In the genomic region with DNA sequence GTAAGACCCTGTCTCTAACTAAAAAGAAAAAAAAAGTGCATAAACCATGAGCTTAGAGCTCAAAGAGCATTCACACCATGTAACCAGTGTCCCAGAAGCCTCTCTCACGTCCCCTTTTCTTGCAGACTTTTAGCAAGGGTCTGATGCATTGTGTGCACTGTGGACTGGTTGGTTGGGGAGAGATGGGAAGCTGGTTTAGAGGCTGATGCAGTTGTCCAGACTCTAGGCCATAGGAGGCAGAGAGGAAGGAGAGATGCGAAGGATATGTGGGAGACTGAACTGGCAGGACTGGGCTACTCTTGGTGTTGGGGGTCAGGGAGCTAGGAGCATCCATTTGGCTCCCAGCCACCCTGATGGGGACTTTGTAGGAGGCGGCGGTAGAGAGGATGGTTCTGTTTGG, we compare ENCODE assay signal across 20 cellular contexts. TPM values are rescaled to one million over a fixed set of nuclear protein-coding genes. Genes with fewer than 3 reads are reported as not detected.
DNase-seq lines count a peak whose midpoint lies in the region; ATAC-seq, FAIRE-seq and TF ChIP-seq lines count a peak whose summit lies in the region.
"Had no signal": no experiment of that assay in that cellular context is flagged by ENCODE, and none has a peak within 500 bp of the region (broad histone marks: within the 10 kb centered on the region; RNA-seq: fewer than 3 reads in every experiment).

No MANE protein-coding gene starts in this region.

- no peak for TF ChIP-seq RAD21 in HepG2 (CRISPR knock-in tag; IDR thresholded peaks at IDR 0.05)

- TF ChIP-seq EP300 in HepG2 (IDR thresholded peaks at IDR 0.05; ENCODE audit: low read depth in 2 of 2, low read length in 2 of 2) (no peak), HepG2 (CRISPR knock-in tag; IDR thresholded peaks at IDR 0.05; ENCODE audit: borderline replicate concordance) (no peak)

- H3K4me2 ChIP-seq in HepG2 (ENCODE audit: low read depth, low read length): peak overlapping the region; percentile 81
- H3K4me2 ChIP-seq: BLaER1 treated with 17β-estradiol and CSF1 and Interleukin-3, amounts not matched to agents 10 nM and 100 nM had no signal

- H3K36me3 Mint-ChIP-seq in WTC11 (no peaks in the 10 kb centered on the region), nephron progenitor cell (ENCODE audit: low read depth) (peaks cover 5% of the 10 kb centered on the region)

- in situ Hi-C loops in HepG2 (cut with HindIII; ENCODE audit: extremely low pct_ligation_motif_present, low pct_unique_long_range_greater_than_20kb): no loop called here

- H3K27ac Mint-ChIP-seq in WTC11 (no peak overlapping the region; the same call in 1 of the 2 replicates), nephron progenitor cell (peak overlapping the region; percentile 84)
- H3K27ac Mint-ChIP-seq: HFFc6 had no signal

- no peaks in the 10 kb centered on the region for H4K20me1 ChIP-seq in HepG2 (ENCODE audit: insufficient read depth, low read length)
- H4K20me1 ChIP-seq: BLaER1 treated with 17β-estradiol and CSF1 and Interleukin-3, amounts not matched to agents 10 nM and 100 nM had no signal

- peak; percentile 28 for FAIRE-seq in HepG2 (lab: Jason Lieb, UNC)
- FAIRE-seq: G401.6, GM12891, HTR-8/SVneo had no signal

- no peak overlapping the region for H3K9ac ChIP-seq in HepG2 (ENCODE audit: insufficient read depth, low read depth, low read length)
- no peak overlapping the region for H3K9ac ChIP-seq in colonic mucosa (ENCODE audit: low read depth in 2 of 2, low read length in 2 of 2)
- H3K9ac ChIP-seq: BLaER1 treated with 17β-estradiol and CSF1 and Interleukin-3, amounts not matched to agents 10 nM and 100 nM had no signal

- no peaks in the 10 kb centered on the region for H3K9me3 Mint-ChIP-seq in WTC11
- no peaks in the 10 kb centered on the region for H3K9me3 Mint-ChIP-seq in nephron progenitor cell
- H3K9me3 Mint-ChIP-seq: HFFc6 had no signal

- peak overlapping the region in 2 of 3 experiments; percentile 62 to 64; a peak in 3 of 6 replicates for H3K4me3 ChIP-seq in HepG2 (replicated peaks in 1 of 3; ENCODE audit: insufficient read depth in 1 of 3, low read depth in 2 of 3, low read length in 3 of 3)
- H3K4me3 ChIP-seq in right lobe of liver: no peak overlapping the region
- no peak overlapping the region for H3K4me3 ChIP-seq in colonic mucosa
- H3K4me3 ChIP-seq: BLaER1 treated with 17β-estradiol and CSF1 and Interleukin-3, amounts not matched to agents 10 nM and 100 nM; HAP-1 had no signal

- peaks cover 52% of the 10 kb centered on the region for H3K4me1 ChIP-seq in HepG2 (ENCODE audit: insufficient read depth, low read length)
- no peaks in the 10 kb centered on the region for H3K4me1 ChIP-seq in right lobe of liver
- no peaks in the 10 kb centered on the region for H3K4me1 ChIP-seq in colonic mucosa
- H3K4me1 ChIP-seq: HAP-1 had no signal

- TF ChIP-seq POLR2A in HepG2 (IDR thresholded peaks at IDR 0.05; ENCODE audit: insufficient read depth in 1 of 2, low read depth in 2 of 2, low read length in 2 of 2): no peak
- TF ChIP-seq POLR2A in right lobe of liver (IDR thresholded peaks at IDR 0.05): no peak

- POLR2A ChIA-PET in HepG2 (lab: Yijun Ruan, JAX): interaction anchor here (0.8 to 2.9 kb wide), 8 partner anchors 11 to 116 kb away, joined by 3 to 25 read pairs (median 7); partner anchors contain the start of gene YWHAG
- POLR2A ChIA-PET in WTC11 (lab: Charles Lee): interaction anchor here (1.3 to 1.5 kb wide), 2 partner anchors 12 to 56 kb away, joined by 3 to 4 read pairs; no protein-coding TSS in a partner anchor

- H3K4me1 Mint-ChIP-seq in WTC11 (peaks cover 23% of the 10 kb centered on the region), nephron progenitor cell (peaks cover 33% of the 10 kb centered on the region)
- H3K4me1 Mint-ChIP-seq: CD4-positive, CD25-positive, alpha-beta regulatory T cell had no signal

- DNase-seq in HepG2 (ENCODE audit: low spot score) (no peak), right lobe of liver (no peak), WTC11 (ENCODE audit: low spot score) (no peak), nephron progenitor cell (no peak), colonic mucosa (no peak), A172 (ENCODE audit: low spot score) (no peak), NCI-H526 treated with DMSO at 0.1 percent for 48 hours (lab: John Stamatoyannopoulos, UW) (no peak), occipital lobe (lab: John Stamatoyannopoulos, UW) (no peak)
- DNase-seq: 8988T; ACHN; CD4-positive, CD25-positive, alpha-beta regulatory T cell; DMS79 treated with DMSO at 0.1 percent for 48 hours; EL; GOT3; HFFc6 had no signal

- no peak overlapping the region for H2AFZ ChIP-seq in HepG2 (ENCODE audit: low read length)

- H3K36me3 ChIP-seq in HepG2 (replicated peaks in 1 of 2; ENCODE audit: control insufficient read depth in 1 of 2, insufficient read depth in 2 of 2, low read length in 2 of 2): no peaks in the 10 kb centered on the region
- no peaks in the 10 kb centered on the region for H3K36me3 ChIP-seq in right lobe of liver
- H3K36me3 ChIP-seq in colonic mucosa: no peaks in the 10 kb centered on the region
- H3K36me3 ChIP-seq: BLaER1 treated with 17β-estradiol and CSF1 and Interleukin-3, amounts not matched to agents 10 nM and 100 nM; HAP-1 had no signal

- CTCF ChIA-PET in HepG2 (lab: Yijun Ruan, JAX; ENCODE audit: low intra/inter-chr PET ratio, low total read pairs): no interaction called here
- CTCF ChIA-PET in WTC11 (lab: Charles Lee): interaction anchor here (0.5 to 1.9 kb wide), 2 partner anchors 16 to 123 kb away, joined by 4 to 5 read pairs; no protein-coding TSS in a partner anchor

- H3K27me3 Mint-ChIP-seq in WTC11 (ENCODE audit: low read depth): no peaks in the 10 kb centered on the region
- H3K27me3 Mint-ChIP-seq in nephron progenitor cell (ENCODE audit: low read depth, poor library complexity): peaks cover 4% of the 10 kb centered on the region

- TF ChIP-seq CTCF in HepG2 (CRISPR knock-in tag; IDR thresholded peaks at IDR 0.05): no peak
- no peak for TF ChIP-seq CTCF in right lobe of liver (IDR thresholded peaks at IDR 0.05)
- TF ChIP-seq CTCF in WTC11 (IDR thresholded peaks at IDR 0.05): no peak
- no peak for TF ChIP-seq CTCF in nephron progenitor cell (IDR thresholded peaks at IDR 0.05)
- no peak for TF ChIP-seq CTCF in colonic mucosa (IDR thresholded peaks at IDR 0.05)

- H3K27me3 ChIP-seq in HepG2 (ENCODE audit: control insufficient read depth in 1 of 2, insufficient read depth in 2 of 2, low read length in 2 of 2) (no peaks in the 10 kb centered on the region), right lobe of liver (no peaks in the 10 kb centered on the region), colonic mucosa (no peaks in the 10 kb centered on the region)
- H3K27me3 ChIP-seq: BLaER1 treated with 17β-estradiol and CSF1 and Interleukin-3, amounts not matched to agents 10 nM and 100 nM had no signal

- intact Hi-C loops in HepG2 (cut with micrococcal nuclease; ENCODE audit: unreplicated experiment): no loop called here
- intact Hi-C loops in right lobe of liver (cut with DNase I): no loop called here
- intact Hi-C loops in colonic mucosa (cut with DNase I): no loop called here

- WGBS in HepG2 (ENCODE audit: low lambda C conversion rate): 15% methylated on average over 4 of the region's 4 CpGs
- 69% methylated on average over 3 of the region's 4 CpGs for WGBS in right lobe of liver (ENCODE audit: insufficient coverage, low coverage, low lambda C conversion rate, missing lambda C conversion rate)

- peak; percentile 44 for ATAC-seq in HepG2
- ATAC-seq in right lobe of liver: no peak
- no peak for ATAC-seq in WTC11

- H3K4me3 Mint-ChIP-seq in WTC11 (peak overlapping the region; percentile 21; the same call in 1 of the 2 replicates), nephron progenitor cell (peak overlapping the region; percentile 87)
- H3K4me3 Mint-ChIP-seq: CD4-positive, CD25-positive, alpha-beta regulatory T cell; HFFc6 had no signal

- H3K79me2 ChIP-seq in HepG2 (ENCODE audit: insufficient read depth, low read length): peaks cover 6% of the 10 kb centered on the region

- no TSS peak for BruUV-seq in HepG2 (replicated peaks; lab: Mats Ljungman, UMichigan)

- H3K27ac ChIP-seq in HepG2 (ENCODE audit: extremely low read length, insufficient read depth, low read length) (peak overlapping the region; percentile 66), right lobe of liver (no peak overlapping the region), colonic mucosa (no peak overlapping the region)
- H3K27ac ChIP-seq: BLaER1 treated with 17β-estradiol and CSF1 and Interleukin-3, amounts not matched to agents 10 nM and 100 nM had no signal

- H3K9me3 ChIP-seq in HepG2 (ENCODE audit: low read length) (no peaks in the 10 kb centered on the region), right lobe of liver (no peaks in the 10 kb centered on the region), colonic mucosa (no peaks in the 10 kb centered on the region)
- H3K9me3 ChIP-seq: BLaER1 treated with 17β-estradiol and CSF1 and Interleukin-3, amounts not matched to agents 10 nM and 100 nM; HAP-1 had no signal

RNA-seq across cellular contexts. Expression of gene SSC4D, which starts 1.8 kb away (rescaled TPM):
- total RNA-seq in HepG2 (2016; rRNA removed; fragmentation: Illumina TruSeq; extraction: Trizol) (32.3 and 63.8 TPM in 2 replicates), right lobe of liver (1 to 10 TPM; 1.2 to 2.6 (median 1.2) TPM), WTC11 (2021) (18.1 to 27.9 TPM (median 24.4 TPM) in 3 replicates), colonic mucosa (under 1 TPM; 0.42 to 0.45 TPM), occipital lobe (0.94 TPM)
- 7.6 and 8.8 TPM in 2 replicates for total RNA-seq in HepG2 (2016; cell fraction: cytosol; rRNA removed; fragmentation: Illumina TruSeq; extraction: Trizol; ENCODE audit: low read depth)
- 34.6 and 61.6 TPM in 2 replicates for total RNA-seq in HepG2 (2016; cell fraction: insoluble cytoplasmic fraction; rRNA removed; fragmentation: Illumina TruSeq; extraction: Trizol)
- 25.9 and 27.1 TPM in 2 replicates for total RNA-seq in HepG2 (2016; cell fraction: membrane; rRNA removed; fragmentation: Illumina TruSeq; extraction: Trizol)
- 48.0 and 57.4 TPM in 2 replicates for total RNA-seq in HepG2 (2016; cell fraction: nucleus; rRNA removed; fragmentation: Illumina TruSeq; extraction: Trizol)
- polyA plus RNA-seq in HepG2 (2011; rRNA removed): 33.3 and 48.2 TPM in 2 replicates
- 37.9 and 40.0 TPM in 2 replicates for polyA plus RNA-seq in HepG2 (2011; cell fraction: cytosol; rRNA removed)
- 48.0 and 53.5 TPM in 2 replicates for polyA plus RNA-seq in HepG2 (2011; cell fraction: nucleus; rRNA removed)
- polyA plus RNA-seq in HepG2 (2012): 16.6 and 28.9 TPM in 2 replicates
- 6.9 and 7.7 TPM in 2 replicates for polyA plus RNA-seq in HepG2 (2016; cell fraction: cytosol; fragmentation: Illumina TruSeq; extraction: Trizol; ENCODE audit: low read depth)
- 34.3 and 36.7 TPM in 2 replicates for polyA plus RNA-seq in HepG2 (2016; cell fraction: insoluble cytoplasmic fraction; fragmentation: Illumina TruSeq; extraction: Trizol; ENCODE audit: low read depth)
- 21.4 and 22.0 TPM in 2 replicates for polyA plus RNA-seq in HepG2 (2016; cell fraction: membrane; fragmentation: Illumina TruSeq; extraction: Trizol; ENCODE audit: low read depth)
- polyA plus RNA-seq in HepG2 (2016; cell fraction: nucleus; fragmentation: Illumina TruSeq; extraction: Trizol; ENCODE audit: insufficient read depth, low read depth): 116 and 122 TPM in 2 replicates
- 2.6 and 50.7 TPM in 2 replicates for polyA minus RNA-seq in HepG2 (2011; rRNA and poly(A)+ RNA removed; ENCODE audit: low replicate concordance)
- polyA minus RNA-seq in HepG2 (2011; cell fraction: cytosol; rRNA and poly(A)+ RNA removed): 11.6 and 15.7 TPM in 2 replicates
- polyA minus RNA-seq in HepG2 (2011; cell fraction: nucleus; rRNA and poly(A)+ RNA removed): 7.5 and 10.8 TPM in 2 replicates
- 0.76 and 2.4 TPM in 2 replicates for total RNA-seq in A172 (2014; rRNA removed; shearing (Covaris generic))
- total RNA-seq: CD4-positive, CD25-positive, alpha-beta regulatory T cell had no signal

RNA-seq across cellular contexts. Expression of gene ZP3, which starts 17.0 kb away (rescaled TPM):
- total RNA-seq in HepG2 (2016; rRNA removed; fragmentation: Illumina TruSeq; extraction: Trizol) (not detected in 2 replicates), right lobe of liver (1 to 10 TPM in 1 of 6 experiments, under 1 TPM in 4, not detected in 1; 0.27 to 2.8 (median 0.62) TPM), WTC11 (2021) (1.8 to 9.3 TPM (median 3.3 TPM) in 3 replicates), colonic mucosa (10 to 100 TPM in 1 of 2 donors, 1 to 10 TPM in 1; 4.8 to 13.9 TPM), occipital lobe (1.4 TPM)
- 1.5 TPM in 1 of 2 replicates, not detected in the other for total RNA-seq in HepG2 (2016; cell fraction: cytosol; rRNA removed; fragmentation: Illumina TruSeq; extraction: Trizol; ENCODE audit: low read depth)
- total RNA-seq in HepG2 (2016; cell fraction: insoluble cytoplasmic fraction; rRNA removed; fragmentation: Illumina TruSeq; extraction: Trizol): 1.2 TPM in 1 of 2 replicates, not detected in the other
- 2.2 TPM in 1 of 2 replicates, not detected in the other for total RNA-seq in HepG2 (2016; cell fraction: membrane; rRNA removed; fragmentation: Illumina TruSeq; extraction: Trizol)
- not detected in 2 replicates for total RNA-seq in HepG2 (2016; cell fraction: nucleus; rRNA removed; fragmentation: Illumina TruSeq; extraction: Trizol)
- polyA plus RNA-seq in HepG2 (2011; rRNA removed): not detected in 2 replicates
- polyA plus RNA-seq in HepG2 (2011; cell fraction: cytosol; rRNA removed): not detected in 2 replicates
- not detected in 2 replicates for polyA plus RNA-seq in HepG2 (2011; cell fraction: nucleus; rRNA removed)
- polyA plus RNA-seq in HepG2 (2012): not detected in 2 replicates
- polyA plus RNA-seq in HepG2 (2016; cell fraction: cytosol; fragmentation: Illumina TruSeq; extraction: Trizol; ENCODE audit: low read depth): not detected in 2 replicates
- polyA plus RNA-seq in HepG2 (2016; cell fraction: insoluble cytoplasmic fraction; fragmentation: Illumina TruSeq; extraction: Trizol; ENCODE audit: low read depth): not detected in 2 replicates
- polyA plus RNA-seq in HepG2 (2016; cell fraction: membrane; fragmentation: Illumina TruSeq; extraction: Trizol; ENCODE audit: low read depth): not detected in 2 replicates
- polyA plus RNA-seq in HepG2 (2016; cell fraction: nucleus; fragmentation: Illumina TruSeq; extraction: Trizol; ENCODE audit: insufficient read depth, low read depth): not detected in 2 replicates
- polyA minus RNA-seq in HepG2 (2011; rRNA and poly(A)+ RNA removed; ENCODE audit: low replicate concordance): 0.80 and 89.9 TPM in 2 replicates
- polyA minus RNA-seq in HepG2 (2011; cell fraction: cytosol; rRNA and poly(A)+ RNA removed): not detected in 2 replicates
- polyA minus RNA-seq in HepG2 (2011; cell fraction: nucleus; rRNA and poly(A)+ RNA removed): not detected in 2 replicates
- 3.9 and 12.1 TPM in 2 replicates for total RNA-seq in A172 (2014; rRNA removed; shearing (Covaris generic))

RNA-seq across cellular contexts. Expression of gene YWHAG, which starts 48.9 kb away (rescaled TPM):
- total RNA-seq in HepG2 (2016; rRNA removed; fragmentation: Illumina TruSeq; extraction: Trizol) (67.5 and 93.7 TPM in 2 replicates), right lobe of liver (10 to 100 TPM; 43.5 to 69.1 (median 58.4) TPM), WTC11 (2021) (192 to 201 TPM (median 200 TPM) in 3 replicates), colonic mucosa (100 to 1,000 TPM; 104 to 121 TPM), occipital lobe (387 TPM)
- 7.9 and 9.3 TPM in 2 replicates for total RNA-seq in HepG2 (2016; cell fraction: cytosol; rRNA removed; fragmentation: Illumina TruSeq; extraction: Trizol; ENCODE audit: low read depth)
- total RNA-seq in HepG2 (2016; cell fraction: insoluble cytoplasmic fraction; rRNA removed; fragmentation: Illumina TruSeq; extraction: Trizol): 72.6 and 87.9 TPM in 2 replicates
- 43.2 and 47.4 TPM in 2 replicates for total RNA-seq in HepG2 (2016; cell fraction: membrane; rRNA removed; fragmentation: Illumina TruSeq; extraction: Trizol)
- total RNA-seq in HepG2 (2016; cell fraction: nucleus; rRNA removed; fragmentation: Illumina TruSeq; extraction: Trizol): 40.4 and 44.1 TPM in 2 replicates
- 36.7 and 36.9 TPM in 2 replicates for polyA plus RNA-seq in HepG2 (2011; rRNA removed)
- polyA plus RNA-seq in HepG2 (2011; cell fraction: cytosol; rRNA removed): 18.0 and 24.8 TPM in 2 replicates
- 23.3 and 26.1 TPM in 2 replicates for polyA plus RNA-seq in HepG2 (2011; cell fraction: nucleus; rRNA removed)
- polyA plus RNA-seq in HepG2 (2012): 82.2 and 83.9 TPM in 2 replicates
- 5.9 and 6.1 TPM in 2 replicates for polyA plus RNA-seq in HepG2 (2016; cell fraction: cytosol; fragmentation: Illumina TruSeq; extraction: Trizol; ENCODE audit: low read depth)
- polyA plus RNA-seq in HepG2 (2016; cell fraction: insoluble cytoplasmic fraction; fragmentation: Illumina TruSeq; extraction: Trizol; ENCODE audit: low read depth): 125 and 130 TPM in 2 replicates
- 21.8 and 25.4 TPM in 2 replicates for polyA plus RNA-seq in HepG2 (2016; cell fraction: membrane; fragmentation: Illumina TruSeq; extraction: Trizol; ENCODE audit: low read depth)
- polyA plus RNA-seq in HepG2 (2016; cell fraction: nucleus; fragmentation: Illumina TruSeq; extraction: Trizol; ENCODE audit: insufficient read depth, low read depth): 69.2 and 70.0 TPM in 2 replicates
- polyA minus RNA-seq in HepG2 (2011; rRNA and poly(A)+ RNA removed; ENCODE audit: low replicate concordance): 56.5 and 77.8 TPM in 2 replicates
- 55.6 and 57.6 TPM in 2 replicates for polyA minus RNA-seq in HepG2 (2011; cell fraction: cytosol; rRNA and poly(A)+ RNA removed)
- 27.9 and 31.8 TPM in 2 replicates for polyA minus RNA-seq in HepG2 (2011; cell fraction: nucleus; rRNA and poly(A)+ RNA removed)
- total RNA-seq in A172 (2014; rRNA removed; shearing (Covaris generic)): 149 and 151 TPM in 2 replicates

RNA-seq across cellular contexts. Expression of gene DTX2, which starts 53.8 kb away (rescaled TPM):
- total RNA-seq in HepG2 (2016; rRNA removed; fragmentation: Illumina TruSeq; extraction: Trizol): 5.2 and 5.5 TPM in 2 replicates
- 2.2 and 3.3 TPM in 2 replicates for total RNA-seq in HepG2 (2016; cell fraction: cytosol; rRNA removed; fragmentation: Illumina TruSeq; extraction: Trizol; ENCODE audit: low read depth)
- 4.7 and 6.9 TPM in 2 replicates for total RNA-seq in HepG2 (2016; cell fraction: insoluble cytoplasmic fraction; rRNA removed; fragmentation: Illumina TruSeq; extraction: Trizol)
- 4.2 and 4.5 TPM in 2 replicates for total RNA-seq in HepG2 (2016; cell fraction: membrane; rRNA removed; fragmentation: Illumina TruSeq; extraction: Trizol)
- 7.1 and 7.5 TPM in 2 replicates for total RNA-seq in HepG2 (2016; cell fraction: nucleus; rRNA removed; fragmentation: Illumina TruSeq; extraction: Trizol)
- polyA plus RNA-seq in HepG2 (2011; rRNA removed): 6.2 and 7.0 TPM in 2 replicates
- polyA plus RNA-seq in HepG2 (2011; cell fraction: cytosol; rRNA removed): 2.7 and 4.1 TPM in 2 replicates
- 18.5 and 23.3 TPM in 2 replicates for polyA plus RNA-seq in HepG2 (2011; cell fraction: nucleus; rRNA removed)
- 5.0 and 6.3 TPM in 2 replicates for polyA plus RNA-seq in HepG2 (2012)
- 1.3 and 1.5 TPM in 2 replicates for polyA plus RNA-seq in HepG2 (2016; cell fraction: cytosol; fragmentation: Illumina TruSeq; extraction: Trizol; ENCODE audit: low read depth)
- polyA plus RNA-seq in HepG2 (2016; cell fraction: insoluble cytoplasmic fraction; fragmentation: Illumina TruSeq; extraction: Trizol; ENCODE audit: low read depth): 6.9 and 7.6 TPM in 2 replicates
- 2.1 and 2.2 TPM in 2 replicates for polyA plus RNA-seq in HepG2 (2016; cell fraction: membrane; fragmentation: Illumina TruSeq; extraction: Trizol; ENCODE audit: low read depth)
- polyA plus RNA-seq in HepG2 (2016; cell fraction: nucleus; fragmentation: Illumina TruSeq; extraction: Trizol; ENCODE audit: insufficient read depth, low read depth): 15.2 and 17.1 TPM in 2 replicates
- 19.1 and 19.3 TPM in 2 replicates for polyA minus RNA-seq in HepG2 (2011; rRNA and poly(A)+ RNA removed; ENCODE audit: low replicate concordance)
- polyA minus RNA-seq in HepG2 (2011; cell fraction: cytosol; rRNA and poly(A)+ RNA removed): 6.9 and 9.4 TPM in 2 replicates
- polyA minus RNA-seq in HepG2 (2011; cell fraction: nucleus; rRNA and poly(A)+ RNA removed): 8.8 and 10.3 TPM in 2 replicates
- total RNA-seq in right lobe of liver: 10 to 100 TPM in 4 of 6 experiments, 1 to 10 TPM in 2; 8.9 to 16.8 (median 11.1) TPM
- 60.9 to 79.2 TPM (median 62.1 TPM) in 3 replicates for total RNA-seq in WTC11 (2021)
- 10 to 100 TPM; 61.7 to 91.1 TPM for total RNA-seq in colonic mucosa
- 18.0 and 36.7 TPM in 2 replicates for total RNA-seq in A172 (2014; rRNA removed; shearing (Covaris generic))
- 5.9 TPM for total RNA-seq in occipital lobe

Comparison
In these comparisons a context has a peak if more than half of its experiments do, and no peak if none do; other contexts are left out.
1. H3K4me3 ChIP-seq: peak in HepG2 (2 of 3); none in right lobe of liver (0 of 3) and colonic mucosa (single experiment).
2. Of the 50 proteins assayed by ChIP-seq in both HepG2 and WTC11: peak only in HepG2: JUN; only in WTC11: none; in both: none; in neither: 49.